In genomic region chr10:79292789-79293746, GRCh38 we compare ENCODE assay signal across 8 cellular contexts. TPM values are rescaled to one million over a fixed set of nuclear protein-coding genes. Genes with fewer than 3 reads are reported as not detected.
DNase-seq lines count a peak whose midpoint lies in the region; ATAC-seq and TF ChIP-seq lines count a peak whose summit lies in the region.

No MANE protein-coding gene starts in this region.

- no peaks in the 10 kb centered on the region for H3K27me3 ChIP-seq in A673 (replicated peaks; ENCODE audit: insufficient read depth, low read depth, low read length, poor library complexity)
- H3K27me3 ChIP-seq in esophagus muscularis mucosa = no peaks in the 10 kb centered on the region
- no peaks in the 10 kb centered on the region for H3K27me3 ChIP-seq in psoas muscle (ENCODE audit: insufficient read depth in 3 of 3, low read length in 2 of 3)

- H3K4me3 Mint-ChIP-seq in WTC11 = no peak overlapping the region

- no peaks in the 10 kb centered on the region for H3K27me3 Mint-ChIP-seq in WTC11 (ENCODE audit: low read depth)

- no peak for TF ChIP-seq EP300 in esophagus muscularis mucosa (IDR thresholded peaks at IDR 0.05)

- peaks cover 20% of the 10 kb centered on the region for H3K36me3 Mint-ChIP-seq in WTC11

- H3K36me3 ChIP-seq in A673 (ENCODE audit: insufficient read depth, low read length, poor library complexity, severe bottlenecking) (peaks cover 19% of the 10 kb centered on the region), esophagus muscularis mucosa (peaks cover 33 to 100% (median 92%) of the 10 kb centered on the region in 4 donors), psoas muscle (ENCODE audit: insufficient read depth in 1 of 2, low read depth in 1 of 2) (peaks cover 0 to 79% of the 10 kb centered on the region in 2 donors)

- BruUV-seq in A673 (replicated peaks; lab: Mats Ljungman, UMichigan) = no TSS peak

- H3K27ac Mint-ChIP-seq in WTC11 = no peak overlapping the region

- H3K4me3 ChIP-seq in A673 (ENCODE audit: low read depth, low read length, poor library complexity, severe bottlenecking) = no peak overlapping the region
- H3K4me3 ChIP-seq in esophagus muscularis mucosa = no peak overlapping the region
- no peak overlapping the region for H3K4me3 ChIP-seq in psoas muscle

- TF ChIP-seq POLR2A in esophagus muscularis mucosa (IDR thresholded peaks at IDR 0.05; ENCODE audit: low read depth) = no peak

- intact Hi-C loops in A673 (cut with micrococcal nuclease; ENCODE audit: unreplicated experiment) (no loop called here), esophagus muscularis mucosa (cut with DNase I) (no loop called here), psoas muscle (cut with DNase I) (no loop called here)

- TF ChIP-seq CTCF in A673 (conservative IDR thresholded peaks at IDR 0.05; ENCODE audit: low read depth, low read length) (peak; percentile 50), WTC11 (IDR thresholded peaks at IDR 0.05) (peak; percentile 53), esophagus muscularis mucosa (IDR thresholded peaks at IDR 0.05) (peak in 1 of 3 experiments; percentile 53), psoas muscle (IDR thresholded peaks at IDR 0.05) (peak; percentile 28)

- H3K27ac ChIP-seq in A673 (ENCODE audit: low read depth, low read length, poor library complexity, severe bottlenecking) (no peak overlapping the region), esophagus muscularis mucosa (replicated peaks in 1 of 4) (peak overlapping the region; percentile 10 to 65 (median 34)), psoas muscle (no peak overlapping the region)

- H3K4me1 ChIP-seq in A673 (ENCODE audit: insufficient read depth, low read length, poor library complexity, severe bottlenecking) (no peaks in the 10 kb centered on the region), esophagus muscularis mucosa (peaks cover 14 to 34% (median 29%) of the 10 kb centered on the region in 4 donors), psoas muscle (no peaks in the 10 kb centered on the region)

- no peaks in the 10 kb centered on the region for H3K9me3 Mint-ChIP-seq in WTC11

- H3K9me3 ChIP-seq in A673 (ENCODE audit: low read depth, low read length, poor library complexity, severe bottlenecking) = no peaks in the 10 kb centered on the region
- H3K9me3 ChIP-seq in esophagus muscularis mucosa = no peaks in the 10 kb centered on the region
- no peaks in the 10 kb centered on the region for H3K9me3 ChIP-seq in psoas muscle

- WGBS in esophagus muscularis mucosa = 79% methylated on average over 24 of the region's 24 CpGs
- WGBS in psoas muscle, 3 donors = 79 to 86% (median 81%) methylated on average over 23 to 24 of the region's 24 CpGs

- POLR2A ChIA-PET in A673 (lab: Charles Lee; ENCODE audit: low non-redundant PET) (no interaction called here), WTC11 (lab: Charles Lee) (no interaction called here)

- ATAC-seq in GM19463 (IDR thresholded peaks at IDR 0.05; ENCODE audit: unreplicated experiment) = peak; percentile 44
- ATAC-seq in WTC11 = peak; percentile 95
- peak in 3 of 4 donors; percentile 49 to 73 (median 64) for ATAC-seq in psoas muscle
- ATAC-seq in HG03097 (IDR thresholded peaks at IDR 0.05; ENCODE audit: low FRiP score, unreplicated experiment) = no peak
- ATAC-seq in GM18907 (IDR thresholded peaks at IDR 0.05; ENCODE audit: unreplicated experiment) = no peak

- DNase-seq in A673 (ENCODE audit: low spot score) = no peak
- DNase-seq in WTC11 (ENCODE audit: low spot score) = peak; percentile 68
- no peak for DNase-seq in esophagus muscularis mucosa (ENCODE audit: extremely low spot score)
- no peak for DNase-seq in psoas muscle
- DNase-seq in stimulated activated naive CD4-positive, alpha-beta T cell treated with Interleukin-2 at 50 U/mL for 16 hours (lab: John Stamatoyannopoulos, UW) = no peak

- no peaks in the 10 kb centered on the region for H3K4me1 Mint-ChIP-seq in WTC11

- CTCF ChIA-PET in A673 (lab: Charles Lee) (interaction anchor here (0.6 kb wide), 1 partner anchor 753 kb away, joined by 4 read pairs; no protein-coding TSS in a partner anchor), WTC11 (lab: Charles Lee) (interaction anchor here (0.5 to 1.3 kb wide), 32 partner anchors 8 to 1073 kb away, joined by 3 to 11 read pairs (median 3); no protein-coding TSS in a partner anchor)

TF ChIP-seq in WTC11, 78 proteins besides CTCF, POLR2A, EP300 and RAD21:
- no peak for TF ChIP-seq PRRX2 (CRISPR knock-in tag; IDR thresholded peaks at IDR 0.05)
- no peak for TF ChIP-seq ATF6 (CRISPR knock-in tag; IDR thresholded peaks at IDR 0.05)
- no peak for TF ChIP-seq ZNF416 (CRISPR knock-in tag; IDR thresholded peaks at IDR 0.05)
- TF ChIP-seq JUN (CRISPR knock-in tag; IDR thresholded peaks at IDR 0.05) = no peak

RNA-seq across cellular contexts. Expression of gene PPIF, which starts 54.2 kb away (rescaled TPM):
- 133 and 160 TPM in 2 replicates for total RNA-seq in A673 (2021)
- total RNA-seq in WTC11 (2021) = 80.9 to 91.4 TPM (median 89.9 TPM) in 3 replicates
- 10 to 100 TPM; 19.5 to 42.2 (median 24.4) TPM for total RNA-seq in esophagus muscularis mucosa
- total RNA-seq in psoas muscle = 100 to 1,000 TPM in 2 of 4 donors, 10 to 100 TPM in 2; 44.6 to 181 (median 89.4) TPM
- polyA plus RNA-seq in psoas muscle = 100 to 1,000 TPM in 1 of 3 donors, 10 to 100 TPM in 2; 85.4 to 297 (median 85.9) TPM

Comparison
In these comparisons a context has a peak if more than half of its experiments do, and no peak if none do; other contexts are left out.
1. H3K27ac ChIP-seq: peak in esophagus muscularis mucosa (4 of 4); none in A673 (single experiment) and psoas muscle (single experiment).
2. ATAC-seq: peak in GM19463 (single experiment), WTC11 (single experiment) and psoas muscle (3 of 4); none in HG03097 (single experiment) and GM18907 (single experiment).